In the genomic region with DNA sequence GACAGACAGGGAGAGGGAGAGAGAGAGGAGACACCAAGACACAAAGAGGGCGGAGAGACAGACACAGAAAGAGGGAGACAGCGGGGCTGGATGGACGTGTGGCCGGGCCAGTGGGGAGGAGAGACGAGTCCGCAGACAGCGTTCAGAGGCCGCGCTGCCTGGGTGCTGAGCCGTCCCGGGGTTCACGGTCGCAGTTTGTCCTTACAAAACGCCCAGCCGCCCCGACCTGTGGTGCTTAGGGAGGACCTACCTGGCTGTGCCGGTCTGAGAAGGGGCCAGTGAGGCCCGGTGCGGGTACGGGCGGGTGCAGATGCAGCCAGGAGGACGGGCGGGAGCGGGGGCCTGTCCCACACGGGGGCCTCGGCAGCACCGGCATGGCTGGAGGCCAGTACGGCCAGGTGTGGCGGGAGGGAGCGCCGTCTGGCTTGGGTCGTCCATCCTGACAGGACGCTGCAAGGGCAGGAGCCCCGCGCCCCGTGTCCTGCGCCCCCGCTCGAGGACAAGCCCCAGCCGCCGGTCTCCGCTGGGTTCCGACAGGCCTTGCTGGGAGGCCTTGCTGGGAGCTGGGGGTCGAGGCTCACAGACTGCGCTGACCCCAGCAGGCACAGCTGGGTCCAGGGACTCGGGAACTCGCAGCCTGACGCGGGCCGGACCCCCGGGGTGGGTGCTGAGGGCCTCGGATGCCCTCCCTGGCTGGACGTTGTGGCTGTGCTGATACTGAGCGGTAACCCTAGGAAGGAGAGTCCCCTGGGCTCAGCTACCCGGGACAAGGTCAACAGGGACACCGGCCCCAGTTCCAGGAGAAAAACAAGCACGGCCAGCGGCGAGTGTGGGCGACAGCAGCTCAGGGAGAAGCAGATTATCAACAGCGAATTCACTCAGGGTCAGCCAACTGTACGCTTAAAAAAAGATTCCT, we compare ENCODE assay signal across 1 cellular context.
TF ChIP-seq lines count a peak whose summit lies in the region.

No MANE protein-coding gene starts in this region.

TF ChIP-seq in HepG2, 621 proteins besides CTCF, POLR2A, EP300 and RAD21 (continued from another document and continues in another):
- TF ChIP-seq ZNF775 (CRISPR knock-in tag; IDR thresholded peaks at IDR 0.05; ENCODE audit: borderline replicate concordance) = peak; percentile 23; the same call in 1 of the 2 replicates
- no peak for TF ChIP-seq KMT2B (CRISPR knock-in tag; IDR thresholded peaks at IDR 0.05)
- TF ChIP-seq EZH2 (conservative IDR thresholded peaks at IDR 0.05; ENCODE audit: low read depth, low read length) = no peak
- no peak for TF ChIP-seq SP1 (IDR thresholded peaks at IDR 0.05)
- TF ChIP-seq SP1 (CRISPR knock-in tag; IDR thresholded peaks at IDR 0.05) = no peak
- TF ChIP-seq DNMT3B (CRISPR knock-in tag; conservative IDR thresholded peaks at IDR 0.05) = 0 out of 2 replicates have a peak, but pooled peaks have one; percentile 1
- 0 out of 2 replicates have a peak, but pooled peaks have one; percentile 26 for TF ChIP-seq SIN3A (IDR thresholded peaks at IDR 0.05; ENCODE audit: borderline replicate concordance, low read depth, low read length)
- TF ChIP-seq, protein P1, sequence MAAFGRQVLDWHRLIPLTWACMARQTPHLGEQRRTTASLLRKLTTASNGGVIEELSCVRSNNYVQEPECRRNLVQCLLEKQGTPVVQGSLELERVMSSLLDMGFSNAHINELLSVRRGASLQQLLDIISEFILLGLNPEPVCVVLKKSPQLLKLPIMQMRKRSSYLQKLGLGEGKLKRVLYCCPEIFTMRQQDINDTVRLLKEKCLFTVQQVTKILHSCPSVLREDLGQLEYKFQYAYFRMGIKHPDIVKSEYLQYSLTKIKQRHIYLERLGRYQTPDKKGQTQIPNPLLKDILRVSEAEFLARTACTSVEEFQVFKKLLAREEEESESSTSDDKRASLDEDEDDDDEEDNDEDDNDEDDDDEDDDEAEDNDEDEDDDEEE (CRISPR knock-in tag; IDR thresholded peaks at IDR 0.05) = 0 out of 2 replicates have a peak, but pooled peaks have one; percentile 73
- TF ChIP-seq ZNF569 (CRISPR knock-in tag; IDR thresholded peaks at IDR 0.05; ENCODE audit: borderline replicate concordance) = no peak
- TF ChIP-seq ZNF180 (CRISPR knock-in tag; IDR thresholded peaks at IDR 0.05; ENCODE audit: borderline replicate concordance, low read depth) = no peak
- TF ChIP-seq DNMT1 (CRISPR knock-in tag; IDR thresholded peaks at IDR 0.05) = no peak; the same call in 1 of the 2 replicates
- TF ChIP-seq ZNF644 (CRISPR knock-in tag; IDR thresholded peaks at IDR 0.05; ENCODE audit: low read depth) = no peak
- no peak for TF ChIP-seq ZNF138 (CRISPR knock-in tag; IDR thresholded peaks at IDR 0.05; ENCODE audit: low read depth)
- peak; percentile 80; the same call in 1 of the 2 replicates for TF ChIP-seq ZNF343 (CRISPR knock-in tag; IDR thresholded peaks at IDR 0.05)
- no peak for TF ChIP-seq JUND (CRISPR knock-in tag; IDR thresholded peaks at IDR 0.05)
- TF ChIP-seq, protein P2, sequence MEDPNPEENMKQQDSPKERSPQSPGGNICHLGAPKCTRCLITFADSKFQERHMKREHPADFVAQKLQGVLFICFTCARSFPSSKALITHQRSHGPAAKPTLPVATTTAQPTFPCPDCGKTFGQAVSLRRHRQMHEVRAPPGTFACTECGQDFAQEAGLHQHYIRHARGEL (CRISPR knock-in tag; IDR thresholded peaks at IDR 0.05) = 0 out of 2 replicates have a peak, but pooled peaks have one; percentile 36
- TF ChIP-seq, protein P3, sequence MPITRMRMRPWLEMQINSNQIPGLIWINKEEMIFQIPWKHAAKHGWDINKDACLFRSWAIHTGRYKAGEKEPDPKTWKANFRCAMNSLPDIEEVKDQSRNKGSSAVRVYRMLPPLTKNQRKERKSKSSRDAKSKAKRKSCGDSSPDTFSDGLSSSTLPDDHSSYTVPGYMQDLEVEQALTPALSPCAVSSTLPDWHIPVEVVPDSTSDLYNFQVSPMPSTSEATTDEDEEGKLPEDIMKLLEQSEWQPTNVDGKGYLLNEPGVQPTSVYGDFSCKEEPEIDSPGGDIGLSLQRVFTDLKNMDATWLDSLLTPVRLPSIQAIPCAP (CRISPR knock-in tag; IDR thresholded peaks at IDR 0.05; ENCODE audit: low read depth) = 0 out of 2 replicates have a peak, but pooled peaks have one; percentile 40
- TF ChIP-seq CC2D1A (CRISPR knock-in tag; IDR thresholded peaks at IDR 0.05) = no peak
- no peak for TF ChIP-seq ZNF547 (CRISPR knock-in tag; IDR thresholded peaks at IDR 0.05)
- TF ChIP-seq ZNF24 (IDR thresholded peaks at IDR 0.05) = no peak
- TF ChIP-seq, protein P4, sequence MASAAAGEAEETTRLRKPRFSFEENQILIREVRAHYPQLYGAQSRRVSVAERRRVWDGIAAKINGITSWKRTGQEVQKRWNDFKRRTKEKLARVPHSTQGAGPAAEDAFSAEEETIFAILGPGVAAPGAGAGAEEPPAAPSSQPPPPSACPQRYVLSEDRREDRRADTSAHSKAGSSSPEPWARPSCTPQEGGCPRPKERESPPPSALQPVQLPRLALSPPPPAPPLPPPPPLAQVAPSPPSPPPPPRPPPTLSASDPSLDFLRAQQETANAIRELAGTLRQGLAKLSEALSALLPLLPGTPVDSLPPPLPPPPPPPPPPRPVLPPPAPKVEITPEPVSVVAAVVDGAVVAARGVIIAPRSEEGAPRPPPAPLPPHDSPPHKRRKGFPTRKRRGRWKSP (CRISPR knock-in tag; IDR thresholded peaks at IDR 0.05) = no peak
- peak; percentile 69 for TF ChIP-seq HIVEP1 (CRISPR knock-in tag; IDR thresholded peaks at IDR 0.05)
- TF ChIP-seq, protein P5, sequence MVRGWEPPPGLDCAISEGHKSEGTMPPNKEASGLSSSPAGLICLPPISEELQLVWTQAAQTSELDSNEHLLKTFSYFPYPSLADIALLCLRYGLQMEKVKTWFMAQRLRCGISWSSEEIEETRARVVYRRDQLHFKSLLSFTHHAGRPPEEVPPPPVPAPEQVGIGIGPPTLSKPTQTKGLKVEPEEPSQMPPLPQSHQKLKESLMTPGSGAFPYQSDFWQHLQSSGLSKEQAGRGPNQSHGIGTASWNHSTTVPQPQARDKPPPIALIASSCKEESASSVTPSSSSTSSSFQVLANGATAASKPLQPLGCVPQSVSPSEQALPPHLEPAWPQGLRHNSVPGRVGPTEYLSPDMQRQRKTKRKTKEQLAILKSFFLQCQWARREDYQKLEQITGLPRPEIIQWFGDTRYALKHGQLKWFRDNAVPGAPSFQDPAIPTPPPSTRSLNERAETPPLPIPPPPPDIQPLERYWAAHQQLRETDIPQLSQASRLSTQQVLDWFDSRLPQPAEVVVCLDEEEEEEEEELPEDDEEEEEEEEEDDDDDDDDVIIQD (CRISPR knock-in tag; IDR thresholded peaks at IDR 0.05; ENCODE audit: low read depth) = no peak
- peak; percentile 7; the same call in 1 of the 2 replicates for TF ChIP-seq AHR (CRISPR knock-in tag; IDR thresholded peaks at IDR 0.05)
- TF ChIP-seq ZFP1 (CRISPR knock-in tag; IDR thresholded peaks at IDR 0.05) = no peak
- no peak for TF ChIP-seq BCL6 (CRISPR knock-in tag; IDR thresholded peaks at IDR 0.05)
- no peak for TF ChIP-seq ZBTB20 (CRISPR knock-in tag; IDR thresholded peaks at IDR 0.05; ENCODE audit: borderline replicate concordance, low read depth)
- TF ChIP-seq CREB1 (IDR thresholded peaks at IDR 0.05) = no peak
- TF ChIP-seq CREB1 (CRISPR knock-in tag; IDR thresholded peaks at IDR 0.05) = no peak
- TF ChIP-seq, protein P6, sequence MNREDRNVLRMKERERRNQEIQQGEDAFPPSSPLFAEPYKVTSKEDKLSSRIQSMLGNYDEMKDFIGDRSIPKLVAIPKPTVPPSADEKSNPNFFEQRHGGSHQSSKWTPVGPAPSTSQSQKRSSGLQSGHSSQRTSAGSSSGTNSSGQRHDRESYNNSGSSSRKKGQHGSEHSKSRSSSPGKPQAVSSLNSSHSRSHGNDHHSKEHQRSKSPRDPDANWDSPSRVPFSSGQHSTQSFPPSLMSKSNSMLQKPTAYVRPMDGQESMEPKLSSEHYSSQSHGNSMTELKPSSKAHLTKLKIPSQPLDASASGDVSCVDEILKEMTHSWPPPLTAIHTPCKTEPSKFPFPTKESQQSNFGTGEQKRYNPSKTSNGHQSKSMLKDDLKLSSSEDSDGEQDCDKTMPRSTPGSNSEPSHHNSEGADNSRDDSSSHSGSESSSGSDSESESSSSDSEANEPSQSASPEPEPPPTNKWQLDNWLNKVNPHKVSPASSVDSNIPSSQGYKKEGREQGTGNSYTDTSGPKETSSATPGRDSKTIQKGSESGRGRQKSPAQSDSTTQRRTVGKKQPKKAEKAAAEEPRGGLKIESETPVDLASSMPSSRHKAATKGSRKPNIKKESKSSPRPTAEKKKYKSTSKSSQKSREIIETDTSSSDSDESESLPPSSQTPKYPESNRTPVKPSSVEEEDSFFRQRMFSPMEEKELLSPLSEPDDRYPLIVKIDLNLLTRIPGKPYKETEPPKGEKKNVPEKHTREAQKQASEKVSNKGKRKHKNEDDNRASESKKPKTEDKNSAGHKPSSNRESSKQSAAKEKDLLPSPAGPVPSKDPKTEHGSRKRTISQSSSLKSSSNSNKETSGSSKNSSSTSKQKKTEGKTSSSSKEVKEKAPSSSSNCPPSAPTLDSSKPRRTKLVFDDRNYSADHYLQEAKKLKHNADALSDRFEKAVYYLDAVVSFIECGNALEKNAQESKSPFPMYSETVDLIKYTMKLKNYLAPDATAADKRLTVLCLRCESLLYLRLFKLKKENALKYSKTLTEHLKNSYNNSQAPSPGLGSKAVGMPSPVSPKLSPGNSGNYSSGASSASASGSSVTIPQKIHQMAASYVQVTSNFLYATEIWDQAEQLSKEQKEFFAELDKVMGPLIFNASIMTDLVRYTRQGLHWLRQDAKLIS (CRISPR knock-in tag; IDR thresholded peaks at IDR 0.05) = peak; percentile 15
- TF ChIP-seq, protein P7, sequence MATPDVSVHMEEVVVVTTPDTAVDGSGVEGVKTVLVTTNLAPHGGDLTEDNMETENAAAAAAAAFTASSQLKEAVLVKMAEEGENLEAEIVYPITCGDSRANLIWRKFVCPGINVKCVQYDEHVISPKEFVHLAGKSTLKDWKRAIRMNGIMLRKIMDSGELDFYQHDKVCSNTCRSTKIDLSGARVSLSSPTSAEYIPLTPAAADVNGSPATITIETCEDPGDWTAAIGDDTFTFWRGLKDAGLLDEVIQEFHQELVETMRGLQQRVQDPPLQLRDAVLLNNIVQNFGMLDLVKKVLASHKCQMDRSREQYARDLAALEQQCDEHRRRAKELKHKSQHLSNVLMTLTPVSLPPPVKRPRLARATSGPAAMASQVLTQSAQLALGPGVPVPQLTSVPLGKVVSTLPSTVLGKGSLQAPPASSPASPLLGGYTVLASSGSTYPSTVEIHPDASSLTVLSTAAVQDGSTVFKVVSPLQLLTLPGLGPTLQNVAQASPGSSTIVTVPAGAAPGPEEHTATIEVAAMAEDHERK (CRISPR knock-in tag; IDR thresholded peaks at IDR 0.05; ENCODE audit: low read depth) = no peak
- TF ChIP-seq HNRNPUL1 (IDR thresholded peaks at IDR 0.05; ENCODE audit: low read depth, low read length) = no peak
- 0 out of 2 replicates have a peak, but pooled peaks have one; percentile 15 for TF ChIP-seq THAP11 (CRISPR knock-in tag; IDR thresholded peaks at IDR 0.05)
- peak; percentile 67 for TF ChIP-seq PITX1 (CRISPR knock-in tag; IDR thresholded peaks at IDR 0.05)
- TF ChIP-seq ZNF230 (CRISPR knock-in tag; IDR thresholded peaks at IDR 0.05) = 0 out of 2 replicates have a peak, but pooled peaks have one; percentile 25
- no peak for TF ChIP-seq BHLHE40 (IDR thresholded peaks at IDR 0.05; ENCODE audit: low read length)
- TF ChIP-seq NFIC (IDR thresholded peaks at IDR 0.05; ENCODE audit: low read length) = no peak
- TF ChIP-seq, protein P8, sequence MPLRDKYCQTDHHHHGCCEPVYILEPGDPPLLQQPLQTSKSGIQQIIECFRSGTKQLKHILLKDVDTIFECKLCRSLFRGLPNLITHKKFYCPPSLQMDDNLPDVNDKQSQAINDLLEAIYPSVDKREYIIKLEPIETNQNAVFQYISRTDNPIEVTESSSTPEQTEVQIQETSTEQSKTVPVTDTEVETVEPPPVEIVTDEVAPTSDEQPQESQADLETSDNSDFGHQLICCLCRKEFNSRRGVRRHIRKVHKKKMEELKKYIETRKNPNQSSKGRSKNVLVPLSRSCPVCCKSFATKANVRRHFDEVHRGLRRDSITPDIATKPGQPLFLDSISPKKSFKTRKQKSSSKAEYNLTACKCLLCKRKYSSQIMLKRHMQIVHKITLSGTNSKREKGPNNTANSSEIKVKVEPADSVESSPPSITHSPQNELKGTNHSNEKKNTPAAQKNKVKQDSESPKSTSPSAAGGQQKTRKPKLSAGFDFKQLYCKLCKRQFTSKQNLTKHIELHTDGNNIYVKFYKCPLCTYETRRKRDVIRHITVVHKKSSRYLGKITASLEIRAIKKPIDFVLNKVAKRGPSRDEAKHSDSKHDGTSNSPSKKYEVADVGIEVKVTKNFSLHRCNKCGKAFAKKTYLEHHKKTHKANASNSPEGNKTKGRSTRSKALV (CRISPR knock-in tag; IDR thresholded peaks at IDR 0.05) = no peak
- TF ChIP-seq ZNF724P (CRISPR knock-in tag; IDR thresholded peaks at IDR 0.05; ENCODE audit: borderline replicate concordance) = no peak
- TF ChIP-seq ZNF776 (CRISPR knock-in tag; IDR thresholded peaks at IDR 0.05) = no peak; the same call in 1 of the 2 replicates
- TF ChIP-seq AGO1 (IDR thresholded peaks at IDR 0.05; ENCODE audit: low read depth, low read length, poor library complexity, severe bottlenecking) = peak; percentile 38
- TF ChIP-seq, protein P9, sequence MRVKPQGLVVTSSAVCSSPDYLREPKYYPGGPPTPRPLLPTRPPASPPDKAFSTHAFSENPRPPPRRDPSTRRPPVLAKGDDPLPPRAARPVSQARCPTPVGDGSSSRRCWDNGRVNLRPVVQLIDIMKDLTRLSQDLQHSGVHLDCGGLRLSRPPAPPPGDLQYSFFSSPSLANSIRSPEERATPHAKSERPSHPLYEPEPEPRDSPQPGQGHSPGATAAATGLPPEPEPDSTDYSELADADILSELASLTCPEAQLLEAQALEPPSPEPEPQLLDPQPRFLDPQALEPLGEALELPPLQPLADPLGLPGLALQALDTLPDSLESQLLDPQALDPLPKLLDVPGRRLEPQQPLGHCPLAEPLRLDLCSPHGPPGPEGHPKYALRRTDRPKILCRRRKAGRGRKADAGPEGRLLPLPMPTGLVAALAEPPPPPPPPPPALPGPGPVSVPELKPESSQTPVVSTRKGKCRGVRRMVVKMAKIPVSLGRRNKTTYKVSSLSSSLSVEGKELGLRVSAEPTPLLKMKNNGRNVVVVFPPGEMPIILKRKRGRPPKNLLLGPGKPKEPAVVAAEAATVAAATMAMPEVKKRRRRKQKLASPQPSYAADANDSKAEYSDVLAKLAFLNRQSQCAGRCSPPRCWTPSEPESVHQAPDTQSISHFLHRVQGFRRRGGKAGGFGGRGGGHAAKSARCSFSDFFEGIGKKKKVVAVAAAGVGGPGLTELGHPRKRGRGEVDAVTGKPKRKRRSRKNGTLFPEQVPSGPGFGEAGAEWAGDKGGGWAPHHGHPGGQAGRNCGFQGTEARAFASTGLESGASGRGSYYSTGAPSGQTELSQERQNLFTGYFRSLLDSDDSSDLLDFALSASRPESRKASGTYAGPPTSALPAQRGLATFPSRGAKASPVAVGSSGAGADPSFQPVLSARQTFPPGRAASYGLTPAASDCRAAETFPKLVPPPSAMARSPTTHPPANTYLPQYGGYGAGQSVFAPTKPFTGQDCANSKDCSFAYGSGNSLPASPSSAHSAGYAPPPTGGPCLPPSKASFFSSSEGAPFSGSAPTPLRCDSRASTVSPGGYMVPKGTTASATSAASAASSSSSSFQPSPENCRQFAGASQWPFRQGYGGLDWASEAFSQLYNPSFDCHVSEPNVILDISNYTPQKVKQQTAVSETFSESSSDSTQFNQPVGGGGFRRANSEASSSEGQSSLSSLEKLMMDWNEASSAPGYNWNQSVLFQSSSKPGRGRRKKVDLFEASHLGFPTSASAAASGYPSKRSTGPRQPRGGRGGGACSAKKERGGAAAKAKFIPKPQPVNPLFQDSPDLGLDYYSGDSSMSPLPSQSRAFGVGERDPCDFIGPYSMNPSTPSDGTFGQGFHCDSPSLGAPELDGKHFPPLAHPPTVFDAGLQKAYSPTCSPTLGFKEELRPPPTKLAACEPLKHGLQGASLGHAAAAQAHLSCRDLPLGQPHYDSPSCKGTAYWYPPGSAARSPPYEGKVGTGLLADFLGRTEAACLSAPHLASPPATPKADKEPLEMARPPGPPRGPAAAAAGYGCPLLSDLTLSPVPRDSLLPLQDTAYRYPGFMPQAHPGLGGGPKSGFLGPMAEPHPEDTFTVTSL (CRISPR knock-in tag; IDR thresholded peaks at IDR 0.05; ENCODE audit: borderline replicate concordance) = 0 out of 2 replicates have a peak, but pooled peaks have one; percentile 32
